ENCODE assay signal across 1 cellular context in the genomic region with DNA sequence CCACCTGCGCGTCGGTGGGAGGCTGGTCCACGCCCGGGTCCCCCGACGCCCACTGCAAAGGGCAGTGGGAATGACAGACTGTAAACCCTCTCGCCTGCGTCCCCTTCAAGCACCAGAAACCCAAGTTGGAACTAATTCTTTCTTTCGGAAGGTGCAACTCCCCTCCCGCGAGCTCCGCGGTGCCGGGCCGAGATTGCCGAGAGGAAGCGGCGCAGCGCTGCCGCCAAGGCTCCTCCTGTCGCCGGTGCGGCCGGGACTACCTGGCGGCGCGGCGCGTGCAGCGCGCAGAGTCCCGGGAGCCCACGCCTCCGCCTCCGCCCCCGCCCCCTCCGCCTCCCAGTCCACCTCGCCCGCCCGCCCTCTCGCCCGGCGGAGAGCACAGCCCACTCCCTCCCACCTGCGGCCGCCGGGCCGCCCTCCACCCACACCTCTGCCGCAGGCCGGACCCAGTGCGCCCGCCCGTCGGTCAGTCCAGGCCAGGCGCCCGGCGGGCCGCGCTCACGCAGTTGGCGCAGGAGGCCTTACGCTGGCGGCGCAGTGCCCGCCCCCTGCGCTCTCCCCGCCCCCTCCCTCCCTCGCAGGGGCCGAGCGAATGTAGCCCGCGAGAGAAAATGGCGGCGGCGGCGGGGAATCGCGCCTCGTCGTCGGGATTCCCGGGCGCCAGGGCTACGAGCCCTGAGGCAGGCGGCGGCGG.
TF ChIP-seq lines count a peak whose summit lies in the region.

Gene MAP3K1, plus strand, starts transcription at position 587 of the 694 bp plus-strand sequence. Its CDS starts 25 bp downstream, at position 612.

TF ChIP-seq in K562, 482 proteins besides CTCF, POLR2A, EP300 and RAD21 (continued from another document and continues in another):
- TF ChIP-seq, protein P1, sequence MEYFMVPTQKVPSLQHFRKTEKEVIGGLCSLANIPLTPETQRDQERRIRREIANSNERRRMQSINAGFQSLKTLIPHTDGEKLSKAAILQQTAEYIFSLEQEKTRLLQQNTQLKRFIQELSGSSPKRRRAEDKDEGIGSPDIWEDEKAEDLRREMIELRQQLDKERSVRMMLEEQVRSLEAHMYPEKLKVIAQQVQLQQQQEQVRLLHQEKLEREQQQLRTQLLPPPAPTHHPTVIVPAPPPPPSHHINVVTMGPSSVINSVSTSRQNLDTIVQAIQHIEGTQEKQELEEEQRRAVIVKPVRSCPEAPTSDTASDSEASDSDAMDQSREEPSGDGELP (CRISPR knock-in tag; IDR thresholded peaks at IDR 0.05; ENCODE audit: borderline replicate concordance) = 0 out of 2 replicates have a peak, but pooled peaks have one; percentile 51
- TF ChIP-seq ZBTB40 (IDR thresholded peaks at IDR 0.05) (0 out of 2 replicates have a peak, but pooled peaks have one; percentile 1), ZBTB40 (CRISPR knock-in tag; IDR thresholded peaks at IDR 0.05) (no peak), SIN3A (IDR thresholded peaks at IDR 0.05; ENCODE audit: borderline replicate concordance in 2 of 2, control insufficient read depth in 1 of 2, low read depth in 2 of 2, low read length in 2 of 2) (peak; percentile 23 to 36; a peak in 1 of 4 replicates), RBBP5 (IDR thresholded peaks at IDR 0.05; ENCODE audit: borderline replicate concordance, insufficient read depth, low read length, poor library complexity, severe bottlenecking) (peak; percentile 54), ZFX (CRISPR knock-in tag; IDR thresholded peaks at IDR 0.05) (peak; percentile 66), TCF7 (IDR thresholded peaks at IDR 0.05; ENCODE audit: borderline replicate concordance) (no peak), ETS1 (conservative IDR thresholded peaks at IDR 0.05; ENCODE audit: control insufficient read depth, low read depth, low read length) (0 out of 2 replicates have a peak, but pooled peaks have one; percentile 14), ELK3 (CRISPR knock-in tag; IDR thresholded peaks at IDR 0.05) (no peak), NR2C2 (CRISPR knock-in tag; IDR thresholded peaks at IDR 0.05) (no peak), NR2C2 (tag; IDR thresholded peaks at IDR 0.05) (no peak), HNRNPK (IDR thresholded peaks at IDR 0.05; ENCODE audit: low read depth, low read length, poor library complexity, severe bottlenecking) (peak; percentile 91), HDAC3 (IDR thresholded peaks at IDR 0.05; ENCODE audit: borderline replicate concordance, partially characterized antibody) (peak; percentile 99), SIX5 (IDR thresholded peaks at IDR 0.05; ENCODE audit: borderline replicate concordance in 1 of 2, insufficient read depth in 1 of 2, low read depth in 1 of 2, low read length in 2 of 2) (peak; percentile 6 to 13; a peak in 1 of 4 replicates), TEAD1 (CRISPR knock-in tag; IDR thresholded peaks at IDR 0.05) (0 out of 4 replicates have a peak, but pooled peaks of 1 of the 2 experiments have one; percentile 53), ZNF24 (IDR thresholded peaks at IDR 0.05) (peak; percentile 99), SRSF1 (IDR thresholded peaks at IDR 0.05; ENCODE audit: low read depth, low read length) (peak; percentile 90; the same call in 1 of the 2 replicates), EGR1 (conservative IDR thresholded peaks at IDR 0.05) (peak; percentile 45), MAZ (CRISPR knock-in tag; conservative IDR thresholded peaks at IDR 0.05 in 1 of 2, IDR thresholded peaks at IDR 0.05 in 1 of 2) (peak; percentile 59 to 63; a peak in 3 of 4 replicates), KAT7 (CRISPR knock-in tag; IDR thresholded peaks at IDR 0.05; ENCODE audit: borderline replicate concordance) (peak; percentile 62; the same call in 1 of the 2 replicates), VEZF1 (CRISPR knock-in tag; IDR thresholded peaks at IDR 0.05) (peak; percentile 84), NCOA6 (IDR thresholded peaks at IDR 0.05) (peak; percentile 82), YY1 (IDR thresholded peaks at IDR 0.05; ENCODE audit: borderline replicate concordance in 1 of 3, control insufficient read depth in 1 of 3, extremely low read depth in 1 of 3, insufficient read depth in 3 of 3, insufficient read length in 1 of 3, insufficient replicate concordance in 2 of 3, low read depth in 1 of 3, low read length in 2 of 3) (peak; percentile 62 to 94 (median 88)), SMAD4 (CRISPR knock-in tag; conservative IDR thresholded peaks at IDR 0.05) (peak; percentile 36; the same call in 1 of the 2 replicates), ZNF644 (tag; IDR thresholded peaks at IDR 0.05; ENCODE audit: low read depth) (no peak), MTA3 (IDR thresholded peaks at IDR 0.05; ENCODE audit: borderline replicate concordance) (peak; percentile 32; the same call in 1 of the 2 replicates), TAF1 (IDR thresholded peaks at IDR 0.05; ENCODE audit: control insufficient read depth, extremely low read depth, insufficient read depth, low read length, severe bottlenecking) (peak; percentile 84), L3MBTL2 (IDR thresholded peaks at IDR 0.05) (peak; percentile 54), HDAC1 (IDR thresholded peaks at IDR 0.05) (0 out of 4 replicates have a peak, but pooled peaks of 1 of the 2 experiments have one; percentile 12), NFIC (IDR thresholded peaks at IDR 0.05) (peak; percentile 19; the same call in 1 of the 2 replicates), NFE2L1 (tag; IDR thresholded peaks at IDR 0.05; ENCODE audit: borderline replicate concordance, low read depth) (no peak), PCBP1 (IDR thresholded peaks at IDR 0.05; ENCODE audit: low read depth, low read length, poor library complexity, severe bottlenecking) (peak; percentile 21), CTBP1 (IDR thresholded peaks at IDR 0.05; ENCODE audit: borderline replicate concordance) (peak; percentile 82), TAF15 (IDR thresholded peaks at IDR 0.05; ENCODE audit: low read depth, low read length) (peak; percentile 93; the same call in 1 of the 2 replicates), CBFA2T3 (IDR thresholded peaks at IDR 0.05) (no peak)
- TF ChIP-seq, protein P2, sequence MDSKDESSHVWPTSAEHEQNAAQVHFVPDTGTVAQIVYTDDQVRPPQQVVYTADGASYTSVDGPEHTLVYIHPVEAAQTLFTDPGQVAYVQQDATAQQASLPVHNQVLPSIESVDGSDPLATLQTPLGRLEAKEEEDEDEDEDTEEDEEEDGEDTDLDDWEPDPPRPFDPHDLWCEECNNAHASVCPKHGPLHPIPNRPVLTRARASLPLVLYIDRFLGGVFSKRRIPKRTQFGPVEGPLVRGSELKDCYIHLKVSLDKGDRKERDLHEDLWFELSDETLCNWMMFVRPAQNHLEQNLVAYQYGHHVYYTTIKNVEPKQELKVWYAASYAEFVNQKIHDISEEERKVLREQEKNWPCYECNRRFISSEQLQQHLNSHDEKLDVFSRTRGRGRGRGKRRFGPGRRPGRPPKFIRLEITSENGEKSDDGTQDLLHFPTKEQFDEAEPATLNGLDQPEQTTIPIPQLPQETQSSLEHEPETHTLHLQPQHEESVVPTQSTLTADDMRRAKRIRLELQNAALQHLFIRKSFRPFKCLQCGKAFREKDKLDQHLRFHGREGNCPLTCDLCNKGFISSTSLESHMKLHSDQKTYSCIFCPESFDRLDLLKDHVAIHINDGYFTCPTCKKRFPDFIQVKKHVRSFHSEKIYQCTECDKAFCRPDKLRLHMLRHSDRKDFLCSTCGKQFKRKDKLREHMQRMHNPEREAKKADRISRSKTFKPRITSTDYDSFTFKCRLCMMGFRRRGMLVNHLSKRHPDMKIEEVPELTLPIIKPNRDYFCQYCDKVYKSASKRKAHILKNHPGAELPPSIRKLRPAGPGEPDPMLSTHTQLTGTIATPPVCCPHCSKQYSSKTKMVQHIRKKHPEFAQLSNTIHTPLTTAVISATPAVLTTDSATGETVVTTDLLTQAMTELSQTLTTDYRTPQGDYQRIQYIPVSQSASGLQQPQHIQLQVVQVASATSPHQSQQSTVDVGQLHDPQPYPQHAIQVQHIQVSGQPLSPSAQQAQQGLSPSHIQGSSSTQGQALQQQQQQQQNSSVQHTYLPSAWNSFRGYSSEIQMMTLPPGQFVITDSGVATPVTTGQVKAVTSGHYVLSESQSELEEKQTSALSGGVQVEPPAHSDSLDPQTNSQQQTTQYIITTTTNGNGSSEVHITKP (IDR thresholded peaks at IDR 0.05; ENCODE audit: partially characterized antibody) = no peak
